13 cellular contexts compared by ENCODE assay signal in genomic region chr1:113542221-113542701, GRCh38.
DNase-seq lines count a peak whose midpoint lies in the region; ATAC-seq, FAIRE-seq and TF ChIP-seq lines count a peak whose summit lies in the region.
"Had no signal": no experiment of that assay in that cellular context is flagged by ENCODE, and none has a peak within 500 bp of the region (broad histone marks: within the 10 kb centered on the region; RNA-seq: fewer than 3 reads in every experiment).

No MANE protein-coding gene starts in this region.

- H3K4me1 ChIP-seq in keratinocyte (ENCODE audit: control insufficient read depth, extremely low read depth, insufficient read depth, low read length): peaks cover 43% of the 10 kb centered on the region

- BruUV-seq in Calu3 (replicated peaks; lab: Mats Ljungman, UMichigan): no TSS peak

- no peak for ATAC-seq in HG02973 (IDR thresholded peaks at IDR 0.05; ENCODE audit: unreplicated experiment)
- ATAC-seq in GM21737 (IDR thresholded peaks at IDR 0.05; ENCODE audit: unreplicated experiment): no peak
- ATAC-seq: effector memory CD8-positive, alpha-beta T cell; GM12878 had no signal

- no peaks in the 10 kb centered on the region for H3K27me3 ChIP-seq in keratinocyte (ENCODE audit: control insufficient read depth, extremely low read depth, insufficient read depth, low read length)

- no peak overlapping the region for H3K4me3 Mint-ChIP-seq in Calu3 (ENCODE audit: low read depth, unreplicated experiment)
- H3K4me3 Mint-ChIP-seq: activated naive CD4-positive, alpha-beta T cell treated with anti-CD3 and anti-CD28 coated beads for 36 hours; effector memory CD8-positive, alpha-beta T cell had no signal

- peak overlapping the region; percentile 67 for H3K4me2 ChIP-seq in keratinocyte (ENCODE audit: control insufficient read depth, extremely low read depth, insufficient read depth, low read depth, low read length)

- H3K9me3 ChIP-seq in keratinocyte (ENCODE audit: control insufficient read depth, low read depth, low read length): no peaks in the 10 kb centered on the region

- TF ChIP-seq CTCF in AG10803 (conservative IDR thresholded peaks at IDR 0.05; ENCODE audit: low read length) (no peak), keratinocyte (optimal IDR thresholded peaks at IDR 0.05 in 1 of 3, IDR thresholded peaks at IDR 0.05 in 1 of 3, conservative IDR thresholded peaks at IDR 0.05 in 1 of 3; ENCODE audit: extremely low read depth in 1 of 3, insufficient read depth in 2 of 3, low read length in 3 of 3) (no peak), Calu3 (IDR thresholded peaks at IDR 0.05; ENCODE audit: unreplicated experiment) (no peak)

- H2AFZ ChIP-seq in keratinocyte (ENCODE audit: control insufficient read depth, low read length): peak overlapping the region; percentile 76

- H3K9me3 Mint-ChIP-seq in Calu3 (ENCODE audit: low read depth, unreplicated experiment): no peaks in the 10 kb centered on the region
- H3K9me3 Mint-ChIP-seq: effector memory CD8-positive, alpha-beta T cell had no signal

- dilution Hi-C loops in keratinocyte (cut with MboI; ENCODE audit: extremely low pct_ligation_motif_present, low sequenced_read_pairs): no loop called here

- no peaks in the 10 kb centered on the region for H3K4me1 Mint-ChIP-seq in Calu3 (ENCODE audit: low read depth, unreplicated experiment)

- no peaks in the 10 kb centered on the region for H3K27me3 Mint-ChIP-seq in Calu3 (ENCODE audit: unreplicated experiment)
- H3K27me3 Mint-ChIP-seq: progenitor cell of endocrine pancreas had no signal

- peak; percentile 97 for FAIRE-seq in keratinocyte (lab: Jason Lieb, UNC)
- FAIRE-seq: GM12878 had no signal

- DNase-seq in AG10803 (ENCODE audit: low read depth) (peak; percentile 81), Kasumi-1 (lab: John Stamatoyannopoulos, UW) (peak; percentile 57 to 63), astrocyte of the hippocampus (ENCODE audit: low read depth, low spot score) (peak; percentile 27), keratinocyte (ENCODE audit: low read depth, low spot score) (peak; percentile 36), Calu3 (no peak), NCI-H2081 treated with DMSO at 0.1 percent for 48 hours (lab: John Stamatoyannopoulos, UW) (no peak)
- DNase-seq: activated CD4-positive, alpha-beta T cell treated with anti-CD3 and anti-CD28 coated beads for 48 hours; activated naive CD4-positive, alpha-beta T cell treated with anti-CD3 and anti-CD28 coated beads for 36 hours; effector memory CD8-positive, alpha-beta T cell had no signal

- H3K4me3 ChIP-seq in AG10803 (ENCODE audit: low read length) (no peak overlapping the region), keratinocyte (ENCODE audit: control insufficient read depth in 2 of 3, extremely low read depth in 1 of 3, insufficient read depth in 2 of 3, low read depth in 1 of 3, low read length in 3 of 3) (peak overlapping the region in 2 of 3 experiments; percentile 15 to 43)
- H3K4me3 ChIP-seq: GM12878 had no signal

- no peaks in the 10 kb centered on the region for H3K36me3 ChIP-seq in keratinocyte (ENCODE audit: control insufficient read depth in 2 of 2, extremely low read depth in 1 of 2, insufficient read depth in 2 of 2, low read length in 2 of 2)

- CTCF ChIA-PET in Calu3 (lab: Charles Lee): no interaction called here

- H3K36me3 Mint-ChIP-seq in Calu3 (ENCODE audit: insufficient read depth, unreplicated experiment): no peaks in the 10 kb centered on the region

- intact Hi-C loops in Calu3 (cut with micrococcal nuclease; ENCODE audit: unreplicated experiment): no loop called here

- no peaks in the 10 kb centered on the region for H3K9me1 ChIP-seq in keratinocyte (ENCODE audit: control insufficient read depth, extremely low read depth, insufficient read depth, low read length)

- H3K27ac Mint-ChIP-seq in Calu3 (ENCODE audit: unreplicated experiment): no peak overlapping the region
- H3K27ac Mint-ChIP-seq: activated naive CD4-positive, alpha-beta T cell treated with anti-CD3 and anti-CD28 coated beads for 36 hours; effector memory CD8-positive, alpha-beta T cell; progenitor cell of endocrine pancreas had no signal

- H3K9ac ChIP-seq in keratinocyte (ENCODE audit: control insufficient read depth, extremely low read depth, insufficient read depth, low read length): peak overlapping the region; percentile 45

- peak overlapping the region; percentile 90 for H3K27ac ChIP-seq in keratinocyte (ENCODE audit: control insufficient read depth, insufficient read depth, low read length)

- H3K79me2 ChIP-seq in keratinocyte (ENCODE audit: control insufficient read depth, insufficient read depth, low read length): peaks cover under 1% of the 10 kb centered on the region

- no peaks in the 10 kb centered on the region for H4K20me1 ChIP-seq in keratinocyte (ENCODE audit: control insufficient read depth, extremely low read depth, insufficient read depth, low read length)

Comparison
In these comparisons a context has a peak if more than half of its experiments do, and no peak if none do; other contexts are left out.
1. DNase-seq: peak in AG10803 (single experiment), Kasumi-1 (2 of 2), astrocyte of the hippocampus (single experiment) and keratinocyte (single experiment); none in Calu3 (single experiment) and NCI-H2081 treated with DMSO at 0.1 percent for 48 hours (single experiment).